1 cellular context compared by ENCODE assay signal in the genomic region with DNA sequence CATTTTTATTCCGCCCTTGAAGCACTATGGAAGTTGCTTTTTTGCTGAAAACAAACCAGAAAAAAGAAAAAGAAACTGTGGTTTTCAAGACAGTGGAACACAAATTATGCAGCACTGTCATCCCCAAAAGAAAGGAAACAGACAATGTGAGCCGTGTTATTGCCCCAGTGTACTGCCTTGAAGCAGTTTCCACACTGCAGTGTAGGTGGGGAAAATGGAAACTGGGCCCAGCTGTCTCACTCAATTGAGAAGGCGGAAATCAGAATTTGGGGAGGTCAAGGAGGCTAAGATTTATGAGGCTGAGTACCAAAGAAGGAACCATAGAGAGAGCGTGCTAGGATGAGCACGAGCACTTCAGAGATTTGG.
TF ChIP-seq lines count a peak whose summit lies in the region.

No MANE protein-coding gene starts in this region.

TF ChIP-seq in IMR-90, 13 proteins besides CTCF, POLR2A, EP300 and RAD21 (continued from another document):
- TF ChIP-seq BHLHE40 (IDR thresholded peaks at IDR 0.05; ENCODE audit: low read depth, low read length) (no peak), SMC3 (IDR thresholded peaks at IDR 0.05; ENCODE audit: low read depth, low read length) (no peak), CHD1 (IDR thresholded peaks at IDR 0.05; ENCODE audit: low read depth, low read length) (no peak), RFX5 (IDR thresholded peaks at IDR 0.05; ENCODE audit: low read depth, low read length) (no peak)
TF ChIP-seq in IMR-90: peak in this region for 0.
